In the genomic region with DNA sequence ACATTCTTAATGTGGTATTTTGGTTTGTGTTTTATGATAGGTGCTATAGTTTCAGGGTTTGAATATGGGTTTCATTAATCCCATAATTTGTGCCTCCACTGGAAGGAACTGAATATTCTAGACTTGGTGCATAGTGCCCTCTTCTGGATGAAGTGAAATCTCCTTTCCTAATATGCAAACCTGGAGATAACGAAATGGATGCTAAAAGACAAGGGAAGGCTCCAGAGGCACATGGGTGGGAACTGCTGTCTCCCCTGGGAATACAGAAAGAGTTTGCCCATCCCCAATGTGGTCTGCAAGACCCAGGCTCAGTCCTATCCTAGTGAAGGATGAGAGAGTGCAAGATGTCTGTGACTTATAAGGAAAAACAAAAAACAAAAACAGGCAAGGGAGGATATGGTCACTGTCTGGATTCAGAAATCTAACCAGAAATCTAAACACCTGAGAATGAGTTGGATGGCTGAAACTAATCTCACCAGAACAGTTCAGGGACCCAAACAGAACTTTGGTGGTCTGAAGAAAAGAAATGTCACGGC, we compare ENCODE assay signal across 8 cellular contexts.
DNase-seq lines count a peak whose midpoint lies in the region; ATAC-seq and TF ChIP-seq lines count a peak whose summit lies in the region.

No MANE protein-coding gene starts in this region.

- no peaks in the 10 kb centered on the region for H3K36me3 Mint-ChIP-seq in nephron (ENCODE audit: low read depth)

- no peak overlapping the region for H3K4me3 Mint-ChIP-seq in nephron

- H3K4me2 ChIP-seq in IMR-90 (ENCODE audit: low read depth, low read length), result no peak overlapping the region

- no peaks in the 10 kb centered on the region for H3K9me3 ChIP-seq in IMR-90 (ENCODE audit: control insufficient read depth, insufficient read depth, low read length)
- no peaks in the 10 kb centered on the region for H3K9me3 ChIP-seq in aorta (ENCODE audit: control insufficient read depth, low read length)

- no peak overlapping the region for H2AK9ac ChIP-seq in IMR-90 (replicated peaks; ENCODE audit: low read depth, low read length, poor library complexity)

- no peak overlapping the region for H4K8ac ChIP-seq in IMR-90 (ENCODE audit: low read depth in 2 of 2, low read length in 2 of 2)

- H3K27me3 Mint-ChIP-seq in nephron (ENCODE audit: low read depth), result no peaks in the 10 kb centered on the region

- H3K9me1 ChIP-seq in IMR-90 (ENCODE audit: insufficient read depth, low read length), result no peaks in the 10 kb centered on the region

- H3K9ac ChIP-seq in IMR-90 (ENCODE audit: low read depth, low read length), result no peak overlapping the region

- no peak overlapping the region for H2AFZ ChIP-seq in IMR-90 (replicated peaks; ENCODE audit: low read length, poor library complexity)

- H3K14ac ChIP-seq in IMR-90 (replicated peaks; ENCODE audit: low read depth, low read length), result no peak overlapping the region

- H3K18ac ChIP-seq in IMR-90 (ENCODE audit: low read depth, low read length), result no peak overlapping the region

- TF ChIP-seq CTCF in GM12865 (IDR thresholded peaks at IDR 0.05; ENCODE audit: insufficient read depth, low read depth, low read length, missing control alignments) (peak; percentile 50), IMR-90 (conservative IDR thresholded peaks at IDR 0.05; ENCODE audit: low read depth, low read length) (peak; percentile 75), nephron (IDR thresholded peaks at IDR 0.05; ENCODE audit: unreplicated experiment in 3 of 3) (peak; percentile 75 to 77 (median 75))

- H3K27ac Mint-ChIP-seq in nephron, result peak overlapping the region; percentile 55 to 68 (median 65)

- peaks cover 63% of the 10 kb centered on the region for H3K4me1 Mint-ChIP-seq in nephron

- no peak overlapping the region for H2AK5ac ChIP-seq in IMR-90 (ENCODE audit: low read depth, low read length)

- H2BK120ac ChIP-seq in IMR-90 (ENCODE audit: low read depth, low read length), result no peak overlapping the region

- H2BK5ac ChIP-seq in IMR-90 (ENCODE audit: low read depth, low read length, poor library complexity, severe bottlenecking), result no peak overlapping the region

- DNase-seq in GM12865 (ENCODE audit: low read depth), result peak; percentile 43
- peak; percentile 51 for DNase-seq in IMR-90
- peak; percentile 89 for DNase-seq in NCI-H82 (lab: John Stamatoyannopoulos, UW)
- peak; percentile 13 for DNase-seq in cerebellum (ENCODE audit: low spot score)
- DNase-seq in aorta, result no peak
- no peak for DNase-seq in posterior vena cava (ENCODE audit: low spot score)

- no peak overlapping the region for H3K4me3 ChIP-seq in GM12865 (ENCODE audit: low read depth, low read length)
- H3K4me3 ChIP-seq in IMR-90 (ENCODE audit: insufficient read depth, low read depth, low read length), result no peak overlapping the region
- no peak overlapping the region for H3K4me3 ChIP-seq in aorta (ENCODE audit: low read length in 2 of 2)

- dilution Hi-C loops in IMR-90 (cut with HindIII; ENCODE audit: low sequenced_read_pairs, unreplicated experiment), result no loop called here

- H2BK20ac ChIP-seq in IMR-90 (ENCODE audit: low read depth, low read length), result no peak overlapping the region

- H3K4me1 ChIP-seq in IMR-90 (ENCODE audit: control insufficient read depth, insufficient read depth, low read length), result no peaks in the 10 kb centered on the region
- H3K4me1 ChIP-seq in aorta (ENCODE audit: control insufficient read depth in 1 of 2, insufficient read depth in 2 of 2, low read length in 2 of 2), result peaks cover 0 to 3% of the 10 kb centered on the region in 2 donors

- in situ Hi-C loops in IMR-90 (cut with MboI; ENCODE audit: low sequenced_read_pairs), result no loop called here

- WGBS in IMR-90 (ENCODE audit: extremely low coverage in 2 of 2, insufficient read length in 1 of 2), 2 experiments, result no CpG with 5 or more reads among the region's 2 CpGs
- 60 to 62% methylated on average over 2 of the region's 2 CpGs for WGBS in aorta, 2 donors

- H2BK15ac ChIP-seq in IMR-90 (ENCODE audit: low read depth, low read length), result no peak overlapping the region

- H4K20me1 ChIP-seq in IMR-90 (ENCODE audit: insufficient read depth, low read length), result no peaks in the 10 kb centered on the region

- H3K9me3 Mint-ChIP-seq in nephron, result no peaks in the 10 kb centered on the region

- no peak overlapping the region for H4K91ac ChIP-seq in IMR-90 (ENCODE audit: insufficient read depth, low read depth, low read length)

- no peak for TF ChIP-seq POLR2A in IMR-90 (IDR thresholded peaks at IDR 0.05; ENCODE audit: low read depth, low read length)

- no TSS peak for BruUV-seq in IMR-90 (replicated peaks; lab: Mats Ljungman, UMichigan)

- H3K36me3 ChIP-seq in IMR-90 (ENCODE audit: control insufficient read depth, insufficient read depth, low read length) (no peaks in the 10 kb centered on the region), aorta (ENCODE audit: control insufficient read depth in 1 of 2, insufficient read depth in 2 of 2, low read length in 1 of 2) (no peaks in the 10 kb centered on the region)

- peak; percentile 84 for TF ChIP-seq RAD21 in IMR-90 (IDR thresholded peaks at IDR 0.05; ENCODE audit: low read length)

- H3K79me1 ChIP-seq in IMR-90 (ENCODE audit: low read depth in 1 of 2, low read length in 2 of 2), result no peaks in the 10 kb centered on the region

- H4K5ac ChIP-seq in IMR-90 (ENCODE audit: low read depth, low read length), result no peak overlapping the region

- H3K56ac ChIP-seq in IMR-90 (ENCODE audit: extremely low read depth, insufficient read depth, low read length), result no peak overlapping the region

- CTCF ChIA-PET in IMR-90 (lab: Yijun Ruan, JAX), result no interaction called here

- H3K23ac ChIP-seq in IMR-90 (ENCODE audit: low read depth, low read length), result no peak overlapping the region

- intact Hi-C loops in IMR-90 (cut with micrococcal nuclease) (loop anchor here (1.0 to 5.0 kb wide), 4 partner anchors 146 to 1794 kb away; no protein-coding TSS in a partner anchor), aorta (cut with DNase I) (loop anchor here in 1 of 2 donors (10.0 kb wide), 1 partner anchor 1388 kb away; no protein-coding TSS in a partner anchor), posterior vena cava (cut with DNase I) (no loop called here)

- H3K4ac ChIP-seq in IMR-90 (ENCODE audit: low read depth, low read length), result no peak overlapping the region

- peak; percentile 64; the same call in 1 of the 2 replicates for ATAC-seq in IMR-90 (ENCODE audit: low read depth)
- ATAC-seq in aorta (ENCODE audit: low FRiP score), result no peak
- ATAC-seq in GM21360 (IDR thresholded peaks at IDR 0.05; ENCODE audit: unreplicated experiment), result no peak

- POLR2A ChIA-PET in IMR-90 (lab: Charles Lee; ENCODE audit: unreplicated experiment), result no interaction called here

- H3K27ac ChIP-seq in IMR-90 (ENCODE audit: insufficient read depth, low read length) (no peak overlapping the region), aorta (ENCODE audit: low read depth in 1 of 2, low read length in 2 of 2) (no peak overlapping the region)

- H3K27me3 ChIP-seq in IMR-90 (ENCODE audit: control insufficient read depth, insufficient read depth, low read length), result peaks cover 4% of the 10 kb centered on the region
- H3K27me3 ChIP-seq in aorta (ENCODE audit: control insufficient read depth in 1 of 2, insufficient read depth in 2 of 2, low read length in 1 of 2), result no peaks in the 10 kb centered on the region

TF ChIP-seq in IMR-90, 13 proteins besides CTCF, POLR2A, EP300 and RAD21:
- peak; percentile 67 for TF ChIP-seq SMC3 (IDR thresholded peaks at IDR 0.05; ENCODE audit: low read depth, low read length)
- no peak for TF ChIP-seq CHD1 (IDR thresholded peaks at IDR 0.05; ENCODE audit: low read depth, low read length)
- TF ChIP-seq RFX5 (IDR thresholded peaks at IDR 0.05; ENCODE audit: low read depth, low read length), result no peak
- TF ChIP-seq ELK1 (IDR thresholded peaks at IDR 0.05; ENCODE audit: borderline replicate concordance, low read depth, low read length), result no peak
TF ChIP-seq in IMR-90: peak in this region for 1.

Comparison
In these comparisons a context has a peak if more than half of its experiments do, and no peak if none do; other contexts are left out.
1. DNase-seq: peak in GM12865 (single experiment), IMR-90 (single experiment), NCI-H82 (single experiment) and cerebellum (single experiment); none in aorta (0 of 2) and posterior vena cava (single experiment).
2. Peak in every context shown above with its lines, with median percentiles within 50 percentile points of each other: CTCF ChIP-seq.